Comparison of ENCODE assay signal across 13 cellular contexts in the genomic region with DNA sequence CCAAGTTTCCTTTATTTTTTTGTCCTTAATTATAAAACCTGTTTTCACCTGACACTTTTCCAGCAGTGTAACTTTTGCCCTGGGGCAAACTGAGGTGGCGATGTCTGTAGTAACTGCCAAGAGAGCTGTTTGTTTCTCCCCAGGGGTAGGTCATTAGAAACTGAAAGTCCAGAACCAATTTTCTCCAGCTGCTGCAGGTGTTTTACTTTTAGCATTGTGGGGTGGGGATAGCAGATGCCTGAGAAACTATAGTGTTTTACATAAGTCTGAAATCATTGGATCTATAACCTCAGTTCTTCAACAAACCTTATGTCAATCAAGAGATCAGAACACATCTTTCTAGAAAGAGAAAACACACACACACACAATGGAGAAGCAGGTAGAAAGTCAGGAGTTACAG.
DNase-seq lines count a peak whose midpoint lies in the region; ATAC-seq and TF ChIP-seq lines count a peak whose summit lies in the region.
"Had no signal": no experiment of that assay in that cellular context is flagged by ENCODE, and none has a peak within 500 bp of the region (broad histone marks: within the 10 kb centered on the region; RNA-seq: fewer than 3 reads in every experiment).

No MANE protein-coding gene starts in this region.

- H3K36me3 Mint-ChIP-seq in osteocyte (ENCODE audit: unreplicated experiment) = peaks cover 6% of the 10 kb centered on the region
- no peaks in the 10 kb centered on the region for H3K36me3 Mint-ChIP-seq in CD8-positive, alpha-beta memory T cell

- DNase-seq in NCI-H2107 treated with DMSO at 0.1 percent for 48 hours (lab: John Stamatoyannopoulos, UW; ENCODE audit: unreplicated experiment) = peak; percentile 78
- no peak for DNase-seq in NCI-H2107 (lab: John Stamatoyannopoulos, UW)
- peak; percentile 76 to 87 for DNase-seq in NCI-H1930 (lab: John Stamatoyannopoulos, UW)
- no peak for DNase-seq in osteocyte (ENCODE audit: extremely low spot score, unreplicated experiment)
- DNase-seq in CD8-positive, alpha-beta memory T cell = no peak
- no peak for DNase-seq in central memory CD4-positive, alpha-beta T cell
- DNase-seq: activated effector memory CD4-positive, alpha-beta T cell treated with anti-CD3 and anti-CD28 coated beads, Interleukin-2, amount 50 U/mL, for 16 hours; heart right ventricle; mucosa of descending colon had no signal

- no peak overlapping the region for H3K4me3 Mint-ChIP-seq in osteocyte (ENCODE audit: unreplicated experiment)
- no peak overlapping the region for H3K4me3 Mint-ChIP-seq in CD8-positive, alpha-beta memory T cell

- H3K4me1 Mint-ChIP-seq in osteocyte (ENCODE audit: unreplicated experiment) = peaks cover 41% of the 10 kb centered on the region
- H3K4me1 Mint-ChIP-seq in CD8-positive, alpha-beta memory T cell = no peaks in the 10 kb centered on the region

- no peaks in the 10 kb centered on the region for H3K27me3 ChIP-seq in CD8-positive, alpha-beta memory T cell (ENCODE audit: insufficient read depth, low read length, poor library complexity, severe bottlenecking)
- H3K27me3 ChIP-seq: heart right ventricle had no signal

- peak; percentile 81 for ATAC-seq in HG02763 (IDR thresholded peaks at IDR 0.05; ENCODE audit: unreplicated experiment)
- no peak for ATAC-seq in HG02973 (IDR thresholded peaks at IDR 0.05; ENCODE audit: unreplicated experiment)
- ATAC-seq: A549, heart right ventricle, K562, mucosa of descending colon had no signal

- H3K36me3 ChIP-seq in CD8-positive, alpha-beta memory T cell (ENCODE audit: insufficient read depth, low read length) = no peaks in the 10 kb centered on the region
- H3K36me3 ChIP-seq: heart right ventricle had no signal

- H3K9me3 Mint-ChIP-seq in osteocyte (ENCODE audit: unreplicated experiment) = no peaks in the 10 kb centered on the region
- H3K9me3 Mint-ChIP-seq in CD8-positive, alpha-beta memory T cell = peaks cover 0 to 6% (median 0%) of the 10 kb centered on the region in 5 donors

- peak overlapping the region; percentile 12 for H3K27ac Mint-ChIP-seq in osteocyte (ENCODE audit: unreplicated experiment)
- no peak overlapping the region for H3K27ac Mint-ChIP-seq in CD8-positive, alpha-beta memory T cell

- no peaks in the 10 kb centered on the region for H3K9me3 ChIP-seq in CD8-positive, alpha-beta memory T cell (ENCODE audit: low read length)
- H3K9me3 ChIP-seq: A549, mucosa of descending colon had no signal

- no peak overlapping the region for H3K4me3 ChIP-seq in CD8-positive, alpha-beta memory T cell (ENCODE audit: low read length)
- H3K4me3 ChIP-seq: A549, heart right ventricle, K562, mucosa of descending colon had no signal

- TF ChIP-seq CTCF in osteocyte (IDR thresholded peaks at IDR 0.05) = no peak

- H3K27ac ChIP-seq in CD8-positive, alpha-beta memory T cell (ENCODE audit: low read depth, low read length) = no peak overlapping the region
- H3K27ac ChIP-seq: A549 had no signal

- H3K27me3 Mint-ChIP-seq in osteocyte (ENCODE audit: unreplicated experiment) = no peaks in the 10 kb centered on the region
- peaks cover 3 to 28% of the 10 kb centered on the region in 2 donors for H3K27me3 Mint-ChIP-seq in CD8-positive, alpha-beta memory T cell

- no peaks in the 10 kb centered on the region for H3K4me1 ChIP-seq in CD8-positive, alpha-beta memory T cell (ENCODE audit: insufficient read depth, low read length)
- H3K4me1 ChIP-seq: A549 had no signal

- CTCF ChIA-PET in CD8-positive, alpha-beta memory T cell (lab: Charles Lee) = no interaction called here

- POLR2A ChIA-PET in CD8-positive, alpha-beta memory T cell (lab: Charles Lee) = no interaction called here

Comparison
In these comparisons a context has a peak if more than half of its experiments do, and no peak if none do; other contexts are left out.
1. DNase-seq: peak in NCI-H2107 treated with DMSO at 0.1 percent for 48 hours (single experiment) and NCI-H1930 (2 of 2); none in NCI-H2107 (single experiment), osteocyte (single experiment), CD8-positive, alpha-beta memory T cell (0 of 5) and central memory CD4-positive, alpha-beta T cell (single experiment).